In genomic region chr17:9850151-9850550, GRCh38 we compare ENCODE assay signal across 1 cellular context.
TF ChIP-seq lines count a peak whose summit lies in the region.

No MANE protein-coding gene starts in this region.

TF ChIP-seq in HepG2, 621 proteins besides CTCF, POLR2A, EP300 and RAD21:
- TF ChIP-seq ZBTB21 (CRISPR knock-in tag; IDR thresholded peaks at IDR 0.05) (no peak), SPEN (CRISPR knock-in tag; IDR thresholded peaks at IDR 0.05; ENCODE audit: low read depth) (no peak), CC2D1A (CRISPR knock-in tag; IDR thresholded peaks at IDR 0.05) (no peak), ZNF569 (CRISPR knock-in tag; IDR thresholded peaks at IDR 0.05; ENCODE audit: borderline replicate concordance) (no peak), ZSCAN29 (CRISPR knock-in tag; conservative IDR thresholded peaks at IDR 0.05) (no peak), SKI (IDR thresholded peaks at IDR 0.05; ENCODE audit: partially characterized antibody) (no peak), ZNF841 (CRISPR knock-in tag; IDR thresholded peaks at IDR 0.05; ENCODE audit: borderline replicate concordance) (no peak), ZNF615 (CRISPR knock-in tag; IDR thresholded peaks at IDR 0.05; ENCODE audit: borderline replicate concordance) (no peak), ZNF124 (CRISPR knock-in tag; IDR thresholded peaks at IDR 0.05) (no peak), NFRKB (IDR thresholded peaks at IDR 0.05) (no peak), IRF1 (CRISPR knock-in tag; IDR thresholded peaks at IDR 0.05; ENCODE audit: low read depth) (no peak), CERS6 (CRISPR knock-in tag; IDR thresholded peaks at IDR 0.05) (no peak), GPBP1L1 (CRISPR knock-in tag; IDR thresholded peaks at IDR 0.05) (no peak), SMAD3 (CRISPR knock-in tag; IDR thresholded peaks at IDR 0.05) (no peak), JUND (CRISPR knock-in tag; IDR thresholded peaks at IDR 0.05) (no peak)
